Comparison of ENCODE assay signal across 1 cellular context in the genomic region with DNA sequence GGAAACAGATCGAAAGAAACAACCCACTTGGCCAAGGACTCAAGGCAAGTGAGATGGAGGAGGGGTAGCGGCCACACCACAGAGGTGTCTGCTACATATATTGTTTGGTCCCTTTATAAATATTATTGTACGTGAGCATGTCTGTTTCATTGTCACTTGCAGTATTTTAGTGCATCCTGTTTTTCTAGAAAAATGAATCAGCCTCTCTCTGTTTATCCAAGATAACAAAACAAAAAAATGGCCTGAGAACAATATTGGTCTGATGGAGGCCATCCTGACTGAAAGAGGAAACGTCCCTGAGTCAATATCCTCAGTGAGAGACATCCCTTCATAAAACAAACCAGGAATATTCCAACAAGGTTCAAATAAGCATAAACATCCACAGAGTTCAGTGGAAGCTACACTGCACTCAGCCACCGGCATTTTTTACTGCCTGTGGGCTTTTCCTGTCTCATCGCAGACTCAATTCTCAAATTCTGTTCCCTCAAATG.
A peak's percentile ranks its signal among the peaks of the same experiment; 100 is the strongest.
TF ChIP-seq lines count a peak whose summit lies in the region.

No MANE protein-coding gene starts in this region.

TF ChIP-seq in HepG2, 621 proteins besides CTCF, POLR2A, EP300 and RAD21 (continued from another document and continues in another):
- TF ChIP-seq SNAPC4 (CRISPR knock-in tag; IDR thresholded peaks at IDR 0.05) (no peak), ZKSCAN8 (CRISPR knock-in tag; IDR thresholded peaks at IDR 0.05; ENCODE audit: borderline replicate concordance) (peak; percentile 37; the same call in 1 of the 2 replicates), ZNF777 (CRISPR knock-in tag; IDR thresholded peaks at IDR 0.05) (no peak), RFXAP (CRISPR knock-in tag; IDR thresholded peaks at IDR 0.05; ENCODE audit: borderline replicate concordance) (no peak), ONECUT2 (CRISPR knock-in tag; IDR thresholded peaks at IDR 0.05) (no peak), PAF1 (CRISPR knock-in tag; IDR thresholded peaks at IDR 0.05) (no peak), ZBTB7B (CRISPR knock-in tag; IDR thresholded peaks at IDR 0.05) (no peak), YEATS4 (CRISPR knock-in tag; IDR thresholded peaks at IDR 0.05; ENCODE audit: borderline replicate concordance) (no peak), ZNF121 (CRISPR knock-in tag; IDR thresholded peaks at IDR 0.05) (no peak), KLF6 (CRISPR knock-in tag; IDR thresholded peaks at IDR 0.05) (no peak), PHF5A (CRISPR knock-in tag; IDR thresholded peaks at IDR 0.05; ENCODE audit: low read depth, unreplicated experiment) (no peak), ZNF205 (CRISPR knock-in tag; IDR thresholded peaks at IDR 0.05) (no peak), PAX8 (CRISPR knock-in tag; IDR thresholded peaks at IDR 0.05; ENCODE audit: borderline replicate concordance) (no peak), ZNF549 (CRISPR knock-in tag; IDR thresholded peaks at IDR 0.05) (no peak), HNF1B (CRISPR knock-in tag; IDR thresholded peaks at IDR 0.05) (no peak), ZNF547 (CRISPR knock-in tag; IDR thresholded peaks at IDR 0.05) (no peak), TRIM24 (CRISPR knock-in tag; IDR thresholded peaks at IDR 0.05) (no peak), ZNF160 (CRISPR knock-in tag; IDR thresholded peaks at IDR 0.05) (no peak), ZFP1 (CRISPR knock-in tag; IDR thresholded peaks at IDR 0.05) (no peak), RBAK (CRISPR knock-in tag; IDR thresholded peaks at IDR 0.05) (no peak), ZNF773 (CRISPR knock-in tag; IDR thresholded peaks at IDR 0.05; ENCODE audit: borderline replicate concordance) (no peak), ZNF33A (CRISPR knock-in tag; IDR thresholded peaks at IDR 0.05; ENCODE audit: borderline replicate concordance) (no peak), ARNT (IDR thresholded peaks at IDR 0.05) (no peak), PAXIP1 (CRISPR knock-in tag; conservative IDR thresholded peaks at IDR 0.05) (peak; percentile 65)
- TF ChIP-seq, protein P1, sequence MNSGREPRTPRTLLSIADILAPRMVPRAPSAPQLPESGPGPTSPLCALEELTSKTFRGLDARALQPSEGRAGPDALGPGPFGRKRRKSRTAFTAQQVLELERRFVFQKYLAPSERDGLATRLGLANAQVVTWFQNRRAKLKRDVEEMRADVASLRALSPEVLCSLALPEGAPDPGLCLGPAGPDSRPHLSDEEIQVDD (CRISPR knock-in tag; IDR thresholded peaks at IDR 0.05; ENCODE audit: borderline replicate concordance): no peak
- TF ChIP-seq, protein P2, sequence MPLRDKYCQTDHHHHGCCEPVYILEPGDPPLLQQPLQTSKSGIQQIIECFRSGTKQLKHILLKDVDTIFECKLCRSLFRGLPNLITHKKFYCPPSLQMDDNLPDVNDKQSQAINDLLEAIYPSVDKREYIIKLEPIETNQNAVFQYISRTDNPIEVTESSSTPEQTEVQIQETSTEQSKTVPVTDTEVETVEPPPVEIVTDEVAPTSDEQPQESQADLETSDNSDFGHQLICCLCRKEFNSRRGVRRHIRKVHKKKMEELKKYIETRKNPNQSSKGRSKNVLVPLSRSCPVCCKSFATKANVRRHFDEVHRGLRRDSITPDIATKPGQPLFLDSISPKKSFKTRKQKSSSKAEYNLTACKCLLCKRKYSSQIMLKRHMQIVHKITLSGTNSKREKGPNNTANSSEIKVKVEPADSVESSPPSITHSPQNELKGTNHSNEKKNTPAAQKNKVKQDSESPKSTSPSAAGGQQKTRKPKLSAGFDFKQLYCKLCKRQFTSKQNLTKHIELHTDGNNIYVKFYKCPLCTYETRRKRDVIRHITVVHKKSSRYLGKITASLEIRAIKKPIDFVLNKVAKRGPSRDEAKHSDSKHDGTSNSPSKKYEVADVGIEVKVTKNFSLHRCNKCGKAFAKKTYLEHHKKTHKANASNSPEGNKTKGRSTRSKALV (CRISPR knock-in tag; IDR thresholded peaks at IDR 0.05): no peak
- TF ChIP-seq, protein P3, sequence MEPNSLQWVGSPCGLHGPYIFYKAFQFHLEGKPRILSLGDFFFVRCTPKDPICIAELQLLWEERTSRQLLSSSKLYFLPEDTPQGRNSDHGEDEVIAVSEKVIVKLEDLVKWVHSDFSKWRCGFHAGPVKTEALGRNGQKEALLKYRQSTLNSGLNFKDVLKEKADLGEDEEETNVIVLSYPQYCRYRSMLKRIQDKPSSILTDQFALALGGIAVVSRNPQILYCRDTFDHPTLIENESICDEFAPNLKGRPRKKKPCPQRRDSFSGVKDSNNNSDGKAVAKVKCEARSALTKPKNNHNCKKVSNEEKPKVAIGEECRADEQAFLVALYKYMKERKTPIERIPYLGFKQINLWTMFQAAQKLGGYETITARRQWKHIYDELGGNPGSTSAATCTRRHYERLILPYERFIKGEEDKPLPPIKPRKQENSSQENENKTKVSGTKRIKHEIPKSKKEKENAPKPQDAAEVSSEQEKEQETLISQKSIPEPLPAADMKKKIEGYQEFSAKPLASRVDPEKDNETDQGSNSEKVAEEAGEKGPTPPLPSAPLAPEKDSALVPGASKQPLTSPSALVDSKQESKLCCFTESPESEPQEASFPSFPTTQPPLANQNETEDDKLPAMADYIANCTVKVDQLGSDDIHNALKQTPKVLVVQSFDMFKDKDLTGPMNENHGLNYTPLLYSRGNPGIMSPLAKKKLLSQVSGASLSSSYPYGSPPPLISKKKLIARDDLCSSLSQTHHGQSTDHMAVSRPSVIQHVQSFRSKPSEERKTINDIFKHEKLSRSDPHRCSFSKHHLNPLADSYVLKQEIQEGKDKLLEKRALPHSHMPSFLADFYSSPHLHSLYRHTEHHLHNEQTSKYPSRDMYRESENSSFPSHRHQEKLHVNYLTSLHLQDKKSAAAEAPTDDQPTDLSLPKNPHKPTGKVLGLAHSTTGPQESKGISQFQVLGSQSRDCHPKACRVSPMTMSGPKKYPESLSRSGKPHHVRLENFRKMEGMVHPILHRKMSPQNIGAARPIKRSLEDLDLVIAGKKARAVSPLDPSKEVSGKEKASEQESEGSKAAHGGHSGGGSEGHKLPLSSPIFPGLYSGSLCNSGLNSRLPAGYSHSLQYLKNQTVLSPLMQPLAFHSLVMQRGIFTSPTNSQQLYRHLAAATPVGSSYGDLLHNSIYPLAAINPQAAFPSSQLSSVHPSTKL (CRISPR knock-in tag; IDR thresholded peaks at IDR 0.05): peak; percentile 78
- TF ChIP-seq, protein P4, sequence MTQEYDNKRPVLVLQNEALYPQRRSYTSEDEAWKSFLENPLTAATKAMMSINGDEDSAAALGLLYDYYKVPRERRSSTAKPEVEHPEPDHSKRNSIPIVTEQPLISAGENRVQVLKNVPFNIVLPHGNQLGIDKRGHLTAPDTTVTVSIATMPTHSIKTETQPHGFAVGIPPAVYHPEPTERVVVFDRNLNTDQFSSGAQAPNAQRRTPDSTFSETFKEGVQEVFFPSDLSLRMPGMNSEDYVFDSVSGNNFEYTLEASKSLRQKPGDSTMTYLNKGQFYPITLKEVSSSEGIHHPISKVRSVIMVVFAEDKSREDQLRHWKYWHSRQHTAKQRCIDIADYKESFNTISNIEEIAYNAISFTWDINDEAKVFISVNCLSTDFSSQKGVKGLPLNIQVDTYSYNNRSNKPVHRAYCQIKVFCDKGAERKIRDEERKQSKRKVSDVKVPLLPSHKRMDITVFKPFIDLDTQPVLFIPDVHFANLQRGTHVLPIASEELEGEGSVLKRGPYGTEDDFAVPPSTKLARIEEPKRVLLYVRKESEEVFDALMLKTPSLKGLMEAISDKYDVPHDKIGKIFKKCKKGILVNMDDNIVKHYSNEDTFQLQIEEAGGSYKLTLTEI (CRISPR knock-in tag; conservative IDR thresholded peaks at IDR 0.05): no peak
- TF ChIP-seq, protein P5, sequence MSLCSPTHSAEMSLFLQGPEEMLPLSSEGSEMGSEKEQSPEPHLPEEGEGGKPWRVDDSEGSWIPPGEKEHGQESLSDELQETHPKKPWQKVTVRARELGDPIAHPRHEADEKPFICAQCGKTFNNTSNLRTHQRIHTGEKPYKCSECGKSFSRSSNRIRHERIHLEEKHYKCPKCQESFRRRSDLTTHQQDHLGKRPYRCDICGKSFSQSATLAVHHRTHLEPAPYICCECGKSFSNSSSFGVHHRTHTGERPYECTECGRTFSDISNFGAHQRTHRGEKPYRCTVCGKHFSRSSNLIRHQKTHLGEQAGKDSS (CRISPR knock-in tag; IDR thresholded peaks at IDR 0.05; ENCODE audit: borderline replicate concordance, low read depth): no peak
- TF ChIP-seq, protein P6, sequence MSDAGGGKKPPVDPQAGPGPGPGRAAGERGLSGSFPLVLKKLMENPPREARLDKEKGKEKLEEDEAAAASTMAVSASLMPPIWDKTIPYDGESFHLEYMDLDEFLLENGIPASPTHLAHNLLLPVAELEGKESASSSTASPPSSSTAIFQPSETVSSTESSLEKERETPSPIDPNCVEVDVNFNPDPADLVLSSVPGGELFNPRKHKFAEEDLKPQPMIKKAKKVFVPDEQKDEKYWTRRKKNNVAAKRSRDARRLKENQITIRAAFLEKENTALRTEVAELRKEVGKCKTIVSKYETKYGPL (CRISPR knock-in tag; IDR thresholded peaks at IDR 0.05): no peak
- TF ChIP-seq, protein P7, sequence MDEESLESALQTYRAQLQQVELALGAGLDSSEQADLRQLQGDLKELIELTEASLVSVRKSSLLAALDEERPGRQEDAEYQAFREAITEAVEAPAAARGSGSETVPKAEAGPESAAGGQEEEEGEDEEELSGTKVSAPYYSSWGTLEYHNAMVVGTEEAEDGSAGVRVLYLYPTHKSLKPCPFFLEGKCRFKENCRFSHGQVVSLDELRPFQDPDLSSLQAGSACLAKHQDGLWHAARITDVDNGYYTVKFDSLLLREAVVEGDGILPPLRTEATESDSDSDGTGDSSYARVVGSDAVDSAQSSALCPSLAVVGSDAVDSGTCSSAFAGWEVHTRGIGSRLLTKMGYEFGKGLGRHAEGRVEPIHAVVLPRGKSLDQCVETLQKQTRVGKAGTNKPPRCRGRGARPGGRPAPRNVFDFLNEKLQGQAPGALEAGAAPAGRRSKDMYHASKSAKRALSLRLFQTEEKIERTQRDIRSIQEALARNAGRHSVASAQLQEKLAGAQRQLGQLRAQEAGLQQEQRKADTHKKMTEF (CRISPR knock-in tag; IDR thresholded peaks at IDR 0.05): peak; percentile 55; the same call in 1 of the 2 replicates
